1 cellular context compared by ENCODE assay signal in genomic region chr11:128956401-128957203, GRCh38.
TF ChIP-seq lines count a peak whose summit lies in the region.

No MANE protein-coding gene starts in this region.

TF ChIP-seq in SK-N-SH, 30 proteins besides CTCF, POLR2A, EP300 and RAD21:
- TF ChIP-seq SMC3 (IDR thresholded peaks at IDR 0.05; ENCODE audit: low read depth, low read length) (peak; percentile 96), TEAD4 (IDR thresholded peaks at IDR 0.05; ENCODE audit: borderline replicate concordance, insufficient read depth) (no peak), FOXM1 (IDR thresholded peaks at IDR 0.05; ENCODE audit: low read depth) (no peak), GATA2 (CRISPR knock-in tag; IDR thresholded peaks at IDR 0.05) (peak; percentile 38; the same call in 1 of the 2 replicates), YY1 (IDR thresholded peaks at IDR 0.05; ENCODE audit: low read depth) (no peak)
TF ChIP-seq in SK-N-SH: peak in this region for 2.
